7 cellular contexts compared by ENCODE assay signal in the genomic region with DNA sequence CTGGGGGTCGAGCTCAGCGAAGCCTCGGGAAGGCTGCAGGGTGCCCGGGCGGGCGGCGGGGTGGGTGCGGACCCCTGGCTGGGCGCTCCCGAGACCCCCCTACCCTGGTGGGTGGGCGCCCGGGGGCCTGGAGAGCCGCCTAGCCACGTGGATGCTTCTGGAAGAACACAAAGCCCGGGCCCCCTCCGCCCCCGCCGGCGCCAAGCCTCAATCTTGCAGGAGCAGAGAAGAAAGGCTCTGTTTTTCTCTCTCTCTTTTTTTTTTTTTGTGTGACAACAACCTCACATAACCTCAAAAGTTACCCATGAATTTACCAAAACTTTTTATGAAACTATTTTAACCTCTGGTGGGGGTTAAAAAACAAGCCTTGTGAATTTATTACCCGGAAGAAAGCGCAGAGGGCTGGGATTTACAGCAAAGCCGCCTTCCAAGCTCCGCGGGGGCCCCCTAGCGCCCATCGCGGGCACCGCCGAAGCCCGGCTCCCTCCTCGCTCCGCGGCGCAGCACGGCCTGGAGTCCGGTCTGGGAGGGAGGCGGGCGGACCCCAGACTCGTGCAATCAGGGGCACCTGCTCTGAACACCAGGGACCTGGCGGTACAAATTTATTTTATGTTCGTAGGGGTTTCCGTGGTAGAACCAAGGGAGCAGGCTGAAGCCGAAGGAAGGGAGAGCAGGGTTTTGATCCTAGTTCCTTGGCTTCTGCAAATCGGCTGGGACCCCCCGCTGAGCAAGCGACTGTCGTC. TPM values are rescaled to one million over a fixed set of nuclear protein-coding genes. Genes with fewer than 3 reads are reported as not detected.
DNase-seq lines count a peak whose midpoint lies in the region; ATAC-seq, FAIRE-seq and TF ChIP-seq lines count a peak whose summit lies in the region.

No MANE protein-coding gene starts in this region.

- no peak for TF ChIP-seq POLR2A in GM12891 (IDR thresholded peaks at IDR 0.05; ENCODE audit: low read depth, low read length)
- no peak for TF ChIP-seq POLR2A in right lobe of liver (IDR thresholded peaks at IDR 0.05)

- DNase-seq in GM12891 (ENCODE audit: insufficient read length, low spot score) (peak; percentile 83), NCI-H345 treated with DMSO at 0.1 percent for 48 hours (lab: John Stamatoyannopoulos, UW; ENCODE audit: unreplicated experiment) (peak; percentile 46), dermis blood vessel endothelial cell (peak; percentile 83), right lobe of liver (peak; percentile 74 to 84 (median 79))
- DNase-seq in activated CD4-positive, alpha-beta T cell treated with anti-CD3 and anti-CD28 coated beads, Interleukin-2, amount 50 U/mL, for 4 hours: peak; percentile 74
- DNase-seq in stimulated activated CD4-positive, alpha-beta T cell treated with anti-CD3 and anti-CD28 coated beads, Interleukin-2, amount 100 ng/mL, for 48 hours: peak; percentile 86 to 89

- no peaks in the 10 kb centered on the region for H3K36me3 ChIP-seq in right lobe of liver

- no peak for FAIRE-seq in GM12891 (lab: Jason Lieb, UNC)

- no peaks in the 10 kb centered on the region for H3K9me3 ChIP-seq in right lobe of liver

- H3K27me3 ChIP-seq in right lobe of liver: peaks cover 0 to 18% of the 10 kb centered on the region in 2 donors

- H3K4me1 ChIP-seq in right lobe of liver: peaks cover 0 to 12% (median 0%) of the 10 kb centered on the region in 4 donors

- WGBS in right lobe of liver (ENCODE audit: insufficient coverage, low coverage, low lambda C conversion rate, missing lambda C conversion rate): under 1% methylated on average over 28 of the region's 47 CpGs

- intact Hi-C loops in right lobe of liver (cut with DNase I): loop anchor here (5.0 to 10.0 kb wide), 3 partner anchors 128 to 355 kb away; no protein-coding TSS in a partner anchor

- peak; percentile 81 to 96 (median 93) for TF ChIP-seq CTCF in right lobe of liver (IDR thresholded peaks at IDR 0.05)

- ATAC-seq in HG03066 (IDR thresholded peaks at IDR 0.05; ENCODE audit: low read depth, unreplicated experiment) (peak; percentile 75), right lobe of liver (peak; percentile 94 to 98 (median 98))

- H3K27ac ChIP-seq in right lobe of liver: no peak overlapping the region

- H3K4me3 ChIP-seq in right lobe of liver: peak overlapping the region; percentile 21 to 52 (median 29)

TF ChIP-seq in GM12891, 5 proteins besides CTCF, POLR2A, EP300 and RAD21:
- no peak for TF ChIP-seq POU2F2 (IDR thresholded peaks at IDR 0.05; ENCODE audit: low read depth, low read length)
- TF ChIP-seq PAX5 (IDR thresholded peaks at IDR 0.05; ENCODE audit: insufficient read depth, low read length, severe bottlenecking): no peak
- no peak for TF ChIP-seq TAF1 (IDR thresholded peaks at IDR 0.05; ENCODE audit: low read depth, low read length)

RNA-seq across cellular contexts. Expression of a gene that starts 58.8 kb away (rescaled TPM):
- polyA plus RNA-seq in GM12891 (2012; ENCODE audit: low read depth, missing spikeins): 0.17 TPM
- total RNA-seq in dermis blood vessel endothelial cell: under 0.01 and 0.09 TPM in 2 replicates
- total RNA-seq in right lobe of liver: under 1 TPM; 0.04 to 0.25 (median 0.07) TPM
